In the genomic region with DNA sequence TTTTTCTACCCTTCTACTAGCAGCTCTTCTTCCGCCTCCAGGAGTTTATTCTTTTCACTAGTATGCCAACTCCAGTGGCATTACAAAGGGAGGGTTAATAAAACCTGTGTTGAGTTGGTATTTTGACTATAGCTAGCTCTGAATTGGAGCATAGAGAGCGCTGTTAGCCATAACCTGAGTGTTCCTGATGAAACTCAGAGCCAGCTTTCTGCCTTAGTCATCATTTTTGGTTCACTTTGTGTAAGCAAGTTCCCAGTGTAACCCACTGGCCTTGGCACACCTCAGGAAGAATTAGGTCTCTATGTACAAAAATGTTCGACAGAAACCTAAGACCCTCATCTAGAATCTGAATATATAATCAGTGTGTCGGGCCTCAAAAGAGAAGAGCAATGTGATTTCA, we compare ENCODE assay signal across 31 cellular contexts.
DNase-seq lines count a peak whose midpoint lies in the region; ATAC-seq and TF ChIP-seq lines count a peak whose summit lies in the region.
"Had no signal": no experiment of that assay in that cellular context is flagged by ENCODE, and none has a peak within 500 bp of the region (broad histone marks: within the 10 kb centered on the region; RNA-seq: fewer than 3 reads in every experiment).

No MANE protein-coding gene starts in this region.

- CTCF ChIA-PET in MCF 10A (lab: Yijun Ruan, JAX): interaction anchor here (0.6 to 1.8 kb wide), 8 partner anchors 9 to 380 kb away, joined by 3 to 6 read pairs (median 4); a partner anchor contains a TSS
- CTCF ChIA-PET in PC-3 (lab: Charles Lee): no interaction called here

- H3K27me3 Mint-ChIP-seq in MCF 10A (ENCODE audit: insufficient read depth, unreplicated experiment): no peaks in the 10 kb centered on the region
- H3K27me3 Mint-ChIP-seq in stimulated activated memory B cell treated with anti-CD40 and anti-IgM and Interleukin-4, amounts not matched to agents 10 μg/mL and 1 μg/mL and 100 μg/mL, for 72 hours: no peaks in the 10 kb centered on the region
- H3K27me3 Mint-ChIP-seq: activated CD4-positive, alpha-beta T cell treated with anti-CD3 and anti-CD28 coated beads for 36 hours; activated naive CD4-positive, alpha-beta T cell treated with anti-CD3 and anti-CD28 coated beads, Interleukin-2, amount 10 ng/mL, durations not matched to agents 7 days and 5 days; activated T-helper 17 cell treated with anti-CD3 and anti-CD28 coated beads, Interleukin-2, amount 50 U/mL, for 72 hours; effector memory CD8-positive, alpha-beta T cell had no signal

- peaks cover 38% of the 10 kb centered on the region for H3K4me1 Mint-ChIP-seq in MCF 10A (ENCODE audit: insufficient read depth, unreplicated experiment)
- H3K4me1 Mint-ChIP-seq in stimulated activated memory B cell treated with anti-CD40 and anti-IgM and Interleukin-4, amounts not matched to agents 10 μg/mL and 1 μg/mL and 100 μg/mL, for 72 hours: peaks cover 11% of the 10 kb centered on the region
- H3K4me1 Mint-ChIP-seq: activated CD4-positive, alpha-beta T cell treated with anti-CD3 and anti-CD28 coated beads for 36 hours; activated naive CD4-positive, alpha-beta T cell treated with anti-CD3 and anti-CD28 coated beads, Interleukin-2, amount 10 ng/mL, durations not matched to agents 7 days and 5 days; activated T-helper 17 cell treated with anti-CD3 and anti-CD28 coated beads, Interleukin-2, amount 50 U/mL, for 72 hours; CD4-positive, CD25-positive, alpha-beta regulatory T cell had no signal

- ATAC-seq in RWPE2 (ENCODE audit: low read depth): peak; percentile 27; the same call in 1 of the 3 replicates
- ATAC-seq in stimulated activated memory B cell treated with anti-CD40 and anti-IgM and Interleukin-4, amounts not matched to agents 10 μg/mL and 1 μg/mL and 100 μg/mL, for 72 hours: no peak
- no peak for ATAC-seq in GM18498 (IDR thresholded peaks at IDR 0.05; ENCODE audit: unreplicated experiment)
- ATAC-seq in PC-3: no peak
- ATAC-seq: activated CD4-positive, alpha-beta T cell treated with anti-CD3 and anti-CD28 coated beads for 36 hours; activated CD8-positive, alpha-beta T cell treated with anti-CD3 and anti-CD28 coated beads, Interleukin-2, amount 10 ng/mL, durations not matched to agents 7 days and 5 days; activated T-helper 17 cell treated with anti-CD3 and anti-CD28 coated beads, Interleukin-2, amount 50 U/mL, for 72 hours; effector memory CD8-positive, alpha-beta T cell; heart left ventricle had no signal

- H3F3A ChIP-seq in PC-3 (ENCODE audit: low read length, unreplicated experiment): no peaks in the 10 kb centered on the region

- DNase-seq in MCF 10A (ENCODE audit: unreplicated experiment) (peak; percentile 32), breast epithelium (ENCODE audit: low spot score in 2 of 2) (no peak), RWPE2 (ENCODE audit: low spot score) (no peak), epithelial cell of esophagus (ENCODE audit: low read depth) (peak; percentile 47), PC-3 (no peak)
- DNase-seq in stimulated activated naive CD4-positive, alpha-beta T cell treated with Interleukin-2 at 50 U/mL for 16 hours (lab: John Stamatoyannopoulos, UW): no peak
- DNase-seq: activated CD4-positive, alpha-beta T cell treated with anti-CD3 and anti-CD28 coated beads for 36 hours; activated CD8-positive, alpha-beta T cell treated with anti-CD3 and anti-CD28 coated beads, Interleukin-2, amount 10 ng/mL, durations not matched to agents 7 days and 5 days; activated naive CD4-positive, alpha-beta T cell treated with anti-CD3 and anti-CD28 coated beads, Interleukin-2, amount 10 ng/mL, durations not matched to agents 7 days and 5 days; anterior cingulate cortex; CD4-positive, CD25-positive, alpha-beta regulatory T cell; DND-41; effector memory CD8-positive, alpha-beta T cell; foreskin melanocyte; GF-D8; heart left ventricle; kidney; NCI-H146; OCI-M1; SHP77; stimulated activated CD8-positive, alpha-beta memory T cell treated with anti-CD3 and anti-CD28 coated beads, Interleukin-4, amount 100 ng/mL, for 48 hours; SW 1271; T-helper 9 cell; thyroid gland had no signal

- no peaks in the 10 kb centered on the region for H4K20me1 ChIP-seq in PC-3 (ENCODE audit: low read length)

- no peaks in the 10 kb centered on the region for H3K27me3 ChIP-seq in breast epithelium
- no peaks in the 10 kb centered on the region for H3K27me3 ChIP-seq in RWPE2 (ENCODE audit: insufficient read depth, poor library complexity, severe bottlenecking)
- no peaks in the 10 kb centered on the region for H3K27me3 ChIP-seq in PC-3 (ENCODE audit: low read length)
- H3K27me3 ChIP-seq: esophagus muscularis mucosa, heart left ventricle, right atrium auricular region, thyroid gland, vagina had no signal

- intact Hi-C loops in MCF 10A (cut with micrococcal nuclease) (loop anchor here (5.0 to 10.0 kb wide), 3 partner anchors 98 to 520 kb away; a partner anchor contains a TSS), breast epithelium (cut with DNase I; ENCODE audit: low total_unique reads) (loop anchor here (5.0 kb wide), 1 partner anchor 803 kb away; no protein-coding TSS in a partner anchor), PC-3 (cut with micrococcal nuclease) (no loop called here)

- H3K9ac ChIP-seq in PC-3 (ENCODE audit: low read length): no peak overlapping the region

- H3K9me3 Mint-ChIP-seq in MCF 10A (ENCODE audit: unreplicated experiment): no peaks in the 10 kb centered on the region
- no peaks in the 10 kb centered on the region for H3K9me3 Mint-ChIP-seq in stimulated activated memory B cell treated with anti-CD40 and anti-IgM and Interleukin-4, amounts not matched to agents 10 μg/mL and 1 μg/mL and 100 μg/mL, for 72 hours
- H3K9me3 Mint-ChIP-seq: activated naive CD4-positive, alpha-beta T cell treated with anti-CD3 and anti-CD28 coated beads, Interleukin-2, amount 10 ng/mL, durations not matched to agents 7 days and 5 days; activated T-helper 17 cell treated with anti-CD3 and anti-CD28 coated beads, Interleukin-2, amount 50 U/mL, for 72 hours; effector memory CD8-positive, alpha-beta T cell had no signal

- H3K36me3 Mint-ChIP-seq in MCF 10A (ENCODE audit: insufficient read depth, unreplicated experiment): no peaks in the 10 kb centered on the region
- peaks cover 8% of the 10 kb centered on the region for H3K36me3 Mint-ChIP-seq in stimulated activated memory B cell treated with anti-CD40 and anti-IgM and Interleukin-4, amounts not matched to agents 10 μg/mL and 1 μg/mL and 100 μg/mL, for 72 hours

- H3K9me3 ChIP-seq in breast epithelium (no peaks in the 10 kb centered on the region), RWPE2 (ENCODE audit: severe bottlenecking) (no peaks in the 10 kb centered on the region), PC-3 (ENCODE audit: low read length) (no peaks in the 10 kb centered on the region)
- H3K9me3 ChIP-seq: esophagus muscularis mucosa, heart left ventricle, right atrium auricular region, thyroid gland, vagina had no signal

- H3K27ac ChIP-seq in breast epithelium (no peak overlapping the region), RWPE2 (ENCODE audit: poor library complexity, severe bottlenecking) (no peak overlapping the region), PC-3 (ENCODE audit: low read length) (no peak overlapping the region)
- H3K27ac ChIP-seq: esophagus muscularis mucosa, heart left ventricle, right atrium auricular region, thyroid gland, vagina, VCaP had no signal

- no peak for TF ChIP-seq CTCF in MCF 10A (IDR thresholded peaks at IDR 0.05; ENCODE audit: unreplicated experiment)
- no peak for TF ChIP-seq CTCF in breast epithelium (IDR thresholded peaks at IDR 0.05)
- TF ChIP-seq CTCF in RWPE2 (IDR thresholded peaks at IDR 0.05; ENCODE audit: poor library complexity, severe bottlenecking): no peak
- TF ChIP-seq CTCF in epithelial cell of esophagus (IDR thresholded peaks at IDR 0.05; ENCODE audit: insufficient read depth, low read depth, low read length, missing control alignments): no peak
- TF ChIP-seq CTCF in PC-3 (conservative IDR thresholded peaks at IDR 0.05; ENCODE audit: low read depth, low read length): no peak

- H3K36me3 ChIP-seq in breast epithelium: no peaks in the 10 kb centered on the region
- H3K36me3 ChIP-seq in RWPE2 (ENCODE audit: low read depth): no peaks in the 10 kb centered on the region
- no peaks in the 10 kb centered on the region for H3K36me3 ChIP-seq in PC-3 (ENCODE audit: low read depth, low read length)
- H3K36me3 ChIP-seq: esophagus muscularis mucosa, right atrium auricular region, thyroid gland, vagina had no signal

- no peaks in the 10 kb centered on the region for H3K4me1 ChIP-seq in breast epithelium
- no peaks in the 10 kb centered on the region for H3K4me1 ChIP-seq in RWPE2 (ENCODE audit: insufficient read depth, poor library complexity, severe bottlenecking)
- H3K4me1 ChIP-seq in PC-3 (ENCODE audit: insufficient read depth, low read length): no peaks in the 10 kb centered on the region
- H3K4me1 ChIP-seq: right atrium auricular region, thyroid gland, vagina had no signal

- POLR2A ChIA-PET in MCF 10A (lab: Yijun Ruan, JAX) (interaction anchor here (0.5 to 1.7 kb wide), 12 partner anchors 10 to 239 kb away, joined by 3 to 5 read pairs (median 3); a partner anchor contains a TSS), PC-3 (lab: Charles Lee; ENCODE audit: unreplicated experiment) (no interaction called here)

- no peaks in the 10 kb centered on the region for H3K79me2 ChIP-seq in PC-3 (ENCODE audit: low read length)

- H3K4me3 Mint-ChIP-seq in MCF 10A (ENCODE audit: unreplicated experiment): no peak overlapping the region
- no peak overlapping the region for H3K4me3 Mint-ChIP-seq in stimulated activated memory B cell treated with anti-CD40 and anti-IgM and Interleukin-4, amounts not matched to agents 10 μg/mL and 1 μg/mL and 100 μg/mL, for 72 hours
- H3K4me3 Mint-ChIP-seq: activated CD4-positive, alpha-beta T cell treated with anti-CD3 and anti-CD28 coated beads for 36 hours; activated CD8-positive, alpha-beta T cell treated with anti-CD3 and anti-CD28 coated beads, Interleukin-2, amount 10 ng/mL, durations not matched to agents 7 days and 5 days; activated naive CD4-positive, alpha-beta T cell treated with anti-CD3 and anti-CD28 coated beads, Interleukin-2, amount 10 ng/mL, durations not matched to agents 7 days and 5 days; activated T-helper 17 cell treated with anti-CD3 and anti-CD28 coated beads, Interleukin-2, amount 50 U/mL, for 72 hours; CD4-positive, CD25-positive, alpha-beta regulatory T cell; effector memory CD8-positive, alpha-beta T cell had no signal

- no peak overlapping the region for H3K4me2 ChIP-seq in PC-3 (ENCODE audit: low read length)

- H3K4me3 ChIP-seq in breast epithelium: no peak overlapping the region
- no peak overlapping the region for H3K4me3 ChIP-seq in RWPE2 (ENCODE audit: severe bottlenecking)
- no peak overlapping the region for H3K4me3 ChIP-seq in epithelial cell of esophagus (ENCODE audit: low read length)
- H3K4me3 ChIP-seq in PC-3 (ENCODE audit: low read length): no peak overlapping the region
- H3K4me3 ChIP-seq: esophagus muscularis mucosa, heart left ventricle, right atrium auricular region, thyroid gland, vagina had no signal

- BruUV-seq in MCF 10A (replicated peaks; lab: Mats Ljungman, UMichigan) (no TSS peak), PC-3 (replicated peaks; lab: Mats Ljungman, UMichigan) (no TSS peak)

- no peak overlapping the region for H2AFZ ChIP-seq in PC-3 (ENCODE audit: low read length)

- H3K9me2 ChIP-seq in PC-3 (replicated peaks; ENCODE audit: low read length): no peaks in the 10 kb centered on the region

- H3K27ac Mint-ChIP-seq in MCF 10A (ENCODE audit: low read depth, unreplicated experiment): peak overlapping the region; percentile 28
- peak overlapping the region; percentile 33 for H3K27ac Mint-ChIP-seq in stimulated activated memory B cell treated with anti-CD40 and anti-IgM and Interleukin-4, amounts not matched to agents 10 μg/mL and 1 μg/mL and 100 μg/mL, for 72 hours
- H3K27ac Mint-ChIP-seq: activated CD4-positive, alpha-beta T cell treated with anti-CD3 and anti-CD28 coated beads for 36 hours; activated CD8-positive, alpha-beta T cell treated with anti-CD3 and anti-CD28 coated beads, Interleukin-2, amount 10 ng/mL, durations not matched to agents 7 days and 5 days; activated naive CD4-positive, alpha-beta T cell treated with anti-CD3 and anti-CD28 coated beads, Interleukin-2, amount 10 ng/mL, durations not matched to agents 7 days and 5 days; activated T-helper 17 cell treated with anti-CD3 and anti-CD28 coated beads, Interleukin-2, amount 50 U/mL, for 72 hours; CD4-positive, CD25-positive, alpha-beta regulatory T cell had no signal

- no peak for TF ChIP-seq POLR2A in breast epithelium (IDR thresholded peaks at IDR 0.05)

Comparison
In these comparisons a context has a peak if more than half of its experiments do, and no peak if none do; other contexts are left out.
1. DNase-seq: peak in MCF 10A (single experiment) and epithelial cell of esophagus (single experiment); none in breast epithelium (0 of 2), RWPE2 (single experiment), PC-3 (single experiment) and stimulated activated naive CD4-positive, alpha-beta T cell treated with Interleukin-2 at 50 U/mL for 16 hours (single experiment).